Comparison of ENCODE assay signal across 12 cellular contexts in genomic region chr1:110671323-110671722, GRCh38. TPM values are rescaled to one million over a fixed set of nuclear protein-coding genes. Genes with fewer than 3 reads are reported as not detected.
DNase-seq lines count a peak whose midpoint lies in the region; ATAC-seq and TF ChIP-seq lines count a peak whose summit lies in the region.
"Had no signal": no experiment of that assay in that cellular context is flagged by ENCODE, and none has a peak within 500 bp of the region (broad histone marks: within the 10 kb centered on the region; RNA-seq: fewer than 3 reads in every experiment).

No MANE protein-coding gene starts in this region.

- POLR2A ChIA-PET in CD4-positive, alpha-beta memory T cell (lab: Charles Lee; ENCODE audit: partially characterized antibody) = interaction anchor here (0.6 to 17.9 kb wide), 9 partner anchors 9 to 203 kb away, joined by 3 to 993 read pairs (median 25); partner anchors contain the start of gene CD53
- POLR2A ChIA-PET in activated CD4-positive, alpha-beta memory T cell treated with anti-CD3 and anti-CD28 coated beads, Interleukin-2, amount 10 ng/mL, durations not matched to agents 7 days and 5 days (lab: Charles Lee) = interaction anchor here (3.5 to 8.1 kb wide), 7 partner anchors 23 to 333 kb away, joined by 25 to 206 read pairs (median 92); partner anchors contain the start of genes CD53 and RBM15

- no peak for TF ChIP-seq CTCF in GM12865 (IDR thresholded peaks at IDR 0.05; ENCODE audit: insufficient read depth, low read depth, low read length, missing control alignments)

- peaks cover 60% of the 10 kb centered on the region for H3K4me1 ChIP-seq in CD4-positive, alpha-beta memory T cell (ENCODE audit: insufficient read depth, low read length)
- H3K4me1 ChIP-seq: SJSA1 had no signal

- H3K27me3 ChIP-seq in CD4-positive, alpha-beta memory T cell (ENCODE audit: insufficient read depth, low read length) = no peaks in the 10 kb centered on the region

- intact Hi-C loops in CD4-positive, alpha-beta memory T cell (cut with micrococcal nuclease) = loop anchor here (5.0 to 10.0 kb wide), 3 partner anchors 51 to 334 kb away; partner anchors contain the start of genes LRIF1 and RBM15

- peak overlapping the region; percentile 73 to 78 for H3K4me3 ChIP-seq in CD4-positive, alpha-beta memory T cell (ENCODE audit: low read length in 2 of 2)
- H3K4me3 ChIP-seq in GM12865 (ENCODE audit: low read depth, low read length) = peak overlapping the region; percentile 83
- H3K4me3 ChIP-seq: SJSA1 had no signal

- peak overlapping the region; percentile 91 for H3K27ac ChIP-seq in CD4-positive, alpha-beta memory T cell (ENCODE audit: low read depth, low read length)
- H3K27ac ChIP-seq: SJSA1 had no signal

- peak overlapping the region in 6 of 7 donors; percentile 97 to 100 (median 100) for H3K27ac Mint-ChIP-seq in CD4-positive, alpha-beta memory T cell
- H3K27ac Mint-ChIP-seq in activated CD4-positive, alpha-beta memory T cell treated with anti-CD3 and anti-CD28 coated beads, Interleukin-2, amount 10 ng/mL, durations not matched to agents 7 days and 5 days = peak overlapping the region; percentile 89
- peak overlapping the region; percentile 98 for H3K27ac Mint-ChIP-seq in memory B cell

- H3K36me3 Mint-ChIP-seq in CD4-positive, alpha-beta memory T cell = peaks cover 47 to 53% of the 10 kb centered on the region in 2 donors
- peaks cover 62% of the 10 kb centered on the region for H3K36me3 Mint-ChIP-seq in activated CD4-positive, alpha-beta memory T cell treated with anti-CD3 and anti-CD28 coated beads, Interleukin-2, amount 10 ng/mL, durations not matched to agents 7 days and 5 days (ENCODE audit: low read depth)
- peaks cover 4% of the 10 kb centered on the region for H3K36me3 Mint-ChIP-seq in memory B cell

- H3K27me3 Mint-ChIP-seq in CD4-positive, alpha-beta memory T cell = no peaks in the 10 kb centered on the region
- H3K27me3 Mint-ChIP-seq in activated CD4-positive, alpha-beta memory T cell treated with anti-CD3 and anti-CD28 coated beads, Interleukin-2, amount 10 ng/mL, durations not matched to agents 7 days and 5 days = no peaks in the 10 kb centered on the region
- no peaks in the 10 kb centered on the region for H3K27me3 Mint-ChIP-seq in memory B cell

- DNase-seq in CD4-positive, alpha-beta memory T cell = peak; percentile 15 to 39 (median 33)
- DNase-seq in GM12865 (ENCODE audit: low read depth) (peak; percentile 30), memory B cell (ENCODE audit: low spot score in 2 of 2) (no peak), NCI-H1930 (lab: John Stamatoyannopoulos, UW) (no peak)
- DNase-seq in activated CD4-positive, alpha-beta memory T cell treated with anti-CD3 and anti-CD28 coated beads, Interleukin-2, amount 10 ng/mL, durations not matched to agents 7 days and 5 days = no peak
- DNase-seq: Kasumi-1, left ventricle myocardium superior had no signal

- no peaks in the 10 kb centered on the region for H3K9me3 ChIP-seq in CD4-positive, alpha-beta memory T cell (ENCODE audit: control insufficient read depth in 1 of 2, low read length in 2 of 2)
- H3K9me3 ChIP-seq: heart left ventricle had no signal

- H3K4me1 Mint-ChIP-seq in CD4-positive, alpha-beta memory T cell = peaks cover 28 to 51% (median 30%) of the 10 kb centered on the region in 4 donors
- H3K4me1 Mint-ChIP-seq in activated CD4-positive, alpha-beta memory T cell treated with anti-CD3 and anti-CD28 coated beads, Interleukin-2, amount 10 ng/mL, durations not matched to agents 7 days and 5 days = peaks cover 23% of the 10 kb centered on the region
- peaks cover 27% of the 10 kb centered on the region for H3K4me1 Mint-ChIP-seq in memory B cell

- CTCF ChIA-PET in CD4-positive, alpha-beta memory T cell (lab: Charles Lee; ENCODE audit: partially characterized antibody) = interaction anchor here (1.1 to 13.8 kb wide), 5 partner anchors 15 to 94 kb away, joined by 3 to 179 read pairs (median 5); no protein-coding TSS in a partner anchor
- CTCF ChIA-PET in activated CD4-positive, alpha-beta memory T cell treated with anti-CD3 and anti-CD28 coated beads, Interleukin-2, amount 10 ng/mL, durations not matched to agents 7 days and 5 days (lab: Charles Lee) = interaction anchor here (1.4 to 4.8 kb wide), 3 partner anchors 25 to 94 kb away, joined by 3 to 40 read pairs (median 16); no protein-coding TSS in a partner anchor

- H3K36me3 ChIP-seq in CD4-positive, alpha-beta memory T cell (ENCODE audit: insufficient read depth, low read length) = peaks cover 6% of the 10 kb centered on the region
- H3K36me3 ChIP-seq: heart left ventricle, SJSA1 had no signal

- H3K9me3 Mint-ChIP-seq in CD4-positive, alpha-beta memory T cell = peaks cover 0 to 8% (median under 1%) of the 10 kb centered on the region in 8 donors
- no peaks in the 10 kb centered on the region for H3K9me3 Mint-ChIP-seq in activated CD4-positive, alpha-beta memory T cell treated with anti-CD3 and anti-CD28 coated beads, Interleukin-2, amount 10 ng/mL, durations not matched to agents 7 days and 5 days
- H3K9me3 Mint-ChIP-seq in memory B cell = no peaks in the 10 kb centered on the region

- no peak for ATAC-seq in memory B cell (ENCODE audit: low read depth)
- no peak for ATAC-seq in HG02840 (IDR thresholded peaks at IDR 0.05; ENCODE audit: low FRiP score, unreplicated experiment)
- no peak for ATAC-seq in GM21390 (IDR thresholded peaks at IDR 0.05; ENCODE audit: unreplicated experiment)
- ATAC-seq: heart left ventricle, left ventricle myocardium superior had no signal

- peak overlapping the region; percentile 83 to 100 (median 100) for H3K4me3 Mint-ChIP-seq in CD4-positive, alpha-beta memory T cell
- H3K4me3 Mint-ChIP-seq in activated CD4-positive, alpha-beta memory T cell treated with anti-CD3 and anti-CD28 coated beads, Interleukin-2, amount 10 ng/mL, durations not matched to agents 7 days and 5 days = peak overlapping the region; percentile 100
- H3K4me3 Mint-ChIP-seq in memory B cell = peak overlapping the region; percentile 81

RNA-seq across cellular contexts. Expression of gene KCNA3, which starts 3.4 kb away (rescaled TPM):
- 100 to 1,000 TPM; 124 TPM for total RNA-seq in CD4-positive, alpha-beta memory T cell
- polyA plus RNA-seq in CD4-positive, alpha-beta memory T cell = 10 to 100 TPM; 88.7 to 96.3 TPM
- total RNA-seq in activated CD4-positive, alpha-beta memory T cell treated with anti-CD3 and anti-CD28 coated beads, Interleukin-2, amount 10 ng/mL, durations not matched to agents 7 days and 5 days = 10 to 100 TPM; 84.9 to 86.2 TPM
- total RNA-seq: NCI-H460, SJSA1 had no signal

Comparison
In these comparisons a context has a peak if more than half of its experiments do, and no peak if none do; other contexts are left out.
1. DNase-seq: peak in CD4-positive, alpha-beta memory T cell (5 of 5) and GM12865 (single experiment); none in activated CD4-positive, alpha-beta memory T cell treated with anti-CD3 and anti-CD28 coated beads, Interleukin-2, amount 10 ng/mL, durations not matched to agents 7 days and 5 days (single experiment), memory B cell (0 of 2) and NCI-H1930 (0 of 2).
2. Peak in every context shown above with its lines, with median percentiles within 50 percentile points of each other: H3K27ac Mint-ChIP-seq and H3K4me3 Mint-ChIP-seq.